Comparison of ENCODE assay signal across 23 cellular contexts in the genomic region with DNA sequence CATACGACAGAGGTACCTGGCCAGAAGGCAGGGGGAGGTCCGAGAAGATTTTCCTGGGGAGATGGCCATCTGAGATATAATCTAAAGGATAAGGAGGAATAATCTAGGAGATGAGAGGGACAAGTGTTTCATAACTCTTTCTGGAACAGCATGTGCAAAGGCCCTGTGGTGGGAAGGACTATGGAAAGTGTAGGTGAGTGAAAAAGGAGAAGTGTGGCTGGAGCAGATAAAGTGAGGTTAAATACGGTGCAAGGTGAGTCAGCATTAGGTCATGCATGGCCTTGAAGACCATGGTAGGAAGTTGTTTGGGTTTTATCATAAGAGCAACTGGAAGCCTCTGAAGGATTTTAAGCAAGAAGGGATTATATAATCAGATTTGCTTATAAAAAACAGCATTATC.
"Had no signal": no experiment of that assay in that cellular context is flagged by ENCODE, and none has a peak within 500 bp of the region (broad histone marks: within the 10 kb centered on the region; RNA-seq: fewer than 3 reads in every experiment).

No MANE protein-coding gene starts in this region.

- H3K4me3 ChIP-seq: cardiac muscle cell, coronary artery, dorsolateral prefrontal cortex, gastroesophageal sphincter, hepatocyte, skin epidermis, testis had no signal

- FAIRE-seq: urothelium cell line had no signal

- DNase-seq: activated CD4-positive, alpha-beta T cell treated with anti-CD3 and anti-CD28 coated beads for 1 hour; activated CD4-positive, alpha-beta T cell treated with anti-CD3 and anti-CD28 coated beads, Interleukin-2, amount 50 U/mL, for 1 hour; activated CD8-positive, alpha-beta memory T cell treated with anti-CD3 and anti-CD28 coated beads, Interleukin-2, amount 10 ng/mL, durations not matched to agents 7 days and 5 days; activated CD8-positive, alpha-beta T cell treated with anti-CD3 and anti-CD28 coated beads, Interleukin-2, amount 10 ng/mL, durations not matched to agents 7 days and 5 days; activated naive CD8-positive, alpha-beta T cell treated with anti-CD3 and anti-CD28 coated beads, Interleukin-2, amount 50 U/mL, for 24 hours; activated T-cell treated with anti-CD3 and anti-CD28 coated beads, Interleukin-2, amount 50 U/mL, for 48 hours; dorsolateral prefrontal cortex; effector memory CD4-positive, alpha-beta T cell; islet precursor cell; left cardiac atrium; left ventricle myocardium superior; retina; stimulated activated CD4-positive, alpha-beta T cell treated with anti-CD3 and anti-CD28 coated beads, Interleukin-12 subunit alpha, Interleukin-12 subunit beta, amount 100 ng/mL, for 4 hours; stimulated activated CD4-positive, alpha-beta T cell treated with anti-CD3 and anti-CD28 coated beads, Interleukin-4, amount 100 ng/mL, for 1 hour; stimulated activated naive CD8-positive, alpha-beta T cell treated with anti-CD3 and anti-CD28 coated beads, Interleukin-15, Interleukin-2, amounts not matched to agents 100 U/mL and 50 U/mL, for 24 hours; testis; trophoblast cell had no signal
